18 cellular contexts compared by ENCODE assay signal in the genomic region with DNA sequence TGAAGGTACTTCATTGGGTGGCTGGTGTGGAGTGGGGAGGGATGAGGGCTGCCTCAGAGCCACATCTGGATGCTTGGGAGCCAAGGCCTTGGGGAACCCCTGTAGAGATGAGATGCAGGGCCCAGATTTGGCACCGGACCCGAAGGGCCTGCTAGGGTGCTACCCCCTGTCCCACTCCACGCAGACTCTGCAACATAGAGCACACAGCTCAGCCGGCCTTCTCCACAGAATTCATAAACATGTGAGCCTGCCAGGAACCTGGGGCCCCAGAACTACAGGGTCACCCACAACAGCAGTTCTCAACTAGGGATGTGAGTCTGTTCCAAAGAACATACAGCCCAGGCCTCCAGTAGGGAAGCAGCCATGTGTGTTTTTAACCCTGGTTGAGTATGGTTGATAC.
"Had no signal": no experiment of that assay in that cellular context is flagged by ENCODE, and none has a peak within 500 bp of the region (broad histone marks: within the 10 kb centered on the region; RNA-seq: fewer than 3 reads in every experiment).

No MANE protein-coding gene starts in this region.

- H3K27me3 ChIP-seq: esophagus squamous epithelium, neutrophil, testis, upper lobe of right lung had no signal

- H3K9me3 ChIP-seq: esophagus squamous epithelium, neutrophil, testis, upper lobe of right lung had no signal

- ATAC-seq: naive thymus-derived CD8-positive, alpha-beta T cell; upper lobe of right lung had no signal

- H3K27ac Mint-ChIP-seq: stimulated activated naive CD8-positive, alpha-beta T cell treated with anti-CD3 and anti-CD28 coated beads, Interleukin-15, Interleukin-2, amounts not matched to agents 100 ng/mL and 50 ng/mL, for 24 hours had no signal

- H3K4me3 ChIP-seq: esophagus squamous epithelium, testis, upper lobe of right lung had no signal

- H3K4me3 Mint-ChIP-seq: activated naive CD8-positive, alpha-beta T cell; activated T-helper 1 cell treated with anti-CD3 and anti-CD28 coated beads, Interleukin-12 subunit alpha, Interleukin-12 subunit beta, Interleukin-2, Interleukin-4 antibody, amounts not matched to agents 30 ng/mL and 10 ng/mL and 1 ng/mL, durations not matched to agents 14 hours and 24 hours and 36 hours; naive thymus-derived CD8-positive, alpha-beta T cell; stimulated activated naive CD8-positive, alpha-beta T cell treated with anti-CD3 and anti-CD28 coated beads, Interleukin-15, Interleukin-2, amounts not matched to agents 100 ng/mL and 50 ng/mL, for 24 hours had no signal

- H3K27ac ChIP-seq: esophagus squamous epithelium, neutrophil, testis, upper lobe of right lung, VCaP had no signal

- H3K36me3 ChIP-seq: esophagus squamous epithelium, neutrophil, upper lobe of right lung had no signal

- DNase-seq: activated CD4-positive, alpha-beta T cell treated with anti-CD3 and anti-CD28 coated beads for 1 hour; activated CD4-positive, alpha-beta T cell treated with anti-CD3 and anti-CD28 coated beads, Interleukin-2, amount 50 U/mL, for 48 hours; activated T-cell treated with anti-CD3 and anti-CD28 coated beads for 4 hours; dermis blood vessel endothelial cell; effector memory CD4-positive, alpha-beta T cell; esophagus squamous epithelium; mesenchymal stem cell; naive thymus-derived CD8-positive, alpha-beta T cell; retina; stimulated activated CD4-positive, alpha-beta T cell treated with anti-CD3 and anti-CD28 coated beads, Interleukin-2, amount 100 ng/mL, for 24 hours; T-helper 1 cell; testis; upper lobe of right lung had no signal

- H3K27me3 Mint-ChIP-seq: activated naive CD8-positive, alpha-beta T cell; stimulated activated naive CD8-positive, alpha-beta T cell treated with anti-CD3 and anti-CD28 coated beads, Interleukin-15, Interleukin-2, amounts not matched to agents 100 ng/mL and 50 ng/mL, for 24 hours had no signal
